In genomic region chr7:91796122-91796521, GRCh38 we compare ENCODE assay signal across 35 cellular contexts.
"Had no signal": no experiment of that assay in that cellular context is flagged by ENCODE, and none has a peak within 500 bp of the region (broad histone marks: within the 10 kb centered on the region; RNA-seq: fewer than 3 reads in every experiment).

No MANE protein-coding gene starts in this region.

- H3K27me3 ChIP-seq: adrenal gland, body of pancreas, esophagus squamous epithelium, heart left ventricle had no signal

- ATAC-seq: activated CD4-positive, CD25-positive, alpha-beta regulatory T cell treated with anti-CD3 and anti-CD28 coated beads, Interleukin-2, amount 50 U/mL, for 24 hours; activated CD8-positive, alpha-beta T cell treated with anti-CD3 and anti-CD28 coated beads for 36 hours; activated naive CD8-positive, alpha-beta T cell treated with anti-CD3 and anti-CD28 coated beads, Interleukin-2, amount 50 U/mL, for 24 hours; activated T-cell treated with anti-CD3 and anti-CD28 coated beads, Interleukin-2, amount 50 U/mL, for 4 hours; activated T-helper 17 cell treated with anti-CD3 and anti-CD28 coated beads, Interleukin-2, amount 50 U/mL, for 72 hours; body of pancreas; effector memory CD8-positive, alpha-beta T cell; heart left ventricle; T-helper 17 cell had no signal

- H3K4me3 ChIP-seq: adrenal gland, body of pancreas, esophagus squamous epithelium, heart left ventricle had no signal

- DNase-seq: activated B cell treated with CpG ODN at 0.5 μM for 24 hours; activated CD4-positive, alpha-beta T cell treated with anti-CD3 and anti-CD28 coated beads for 48 hours; activated CD4-positive, alpha-beta T cell treated with anti-CD3 and anti-CD28 coated beads, Interleukin-2, amount 50 U/mL, for 1 hour; activated CD4-positive, alpha-beta T cell treated with anti-CD3 and anti-CD28 coated beads, Interleukin-2, amount 50 U/mL, for 48 hours; activated CD8-positive, alpha-beta memory T cell treated with anti-CD3 and anti-CD28 coated beads for 24 hours; activated CD8-positive, alpha-beta T cell treated with anti-CD3 and anti-CD28 coated beads for 36 hours; activated effector memory CD4-positive, alpha-beta T cell treated with Interleukin-2 at 50 U/mL for 16 hours; activated gamma-delta T cell treated with Interleukin-2 at 50 U/mL for 16 hours; activated naive CD4-positive, alpha-beta T cell treated with Interleukin-2 at 50 U/mL for 16 hours; activated naive CD8-positive, alpha-beta T cell treated with anti-CD3 and anti-CD28 coated beads for 36 hours; activated naive CD8-positive, alpha-beta T cell treated with anti-CD3 and anti-CD28 coated beads, Interleukin-2, amount 50 U/mL, for 24 hours; activated T-cell treated with anti-CD3 and anti-CD28 coated beads, Interleukin-2, amount 50 U/mL, for 4 hours; adrenal gland; amygdala; aorta; body of pancreas; caudate nucleus; cortex of kidney; dermis blood vessel endothelial cell; effector CD4-positive, alpha-beta T cell; effector memory CD8-positive, alpha-beta T cell; esophagus squamous epithelium; foreskin fibroblast; glutamatergic neuron; heart left ventricle; T-helper 1 cell; T-helper 17 cell; T1000; WERI-Rb-1 had no signal

- H3K4me1 ChIP-seq: adrenal gland, body of pancreas, esophagus squamous epithelium had no signal

- H3K9me3 ChIP-seq: adrenal gland, body of pancreas, esophagus squamous epithelium had no signal

- FAIRE-seq: colon, endothelial cell of umbilical vein, frontal cortex had no signal

- H3K36me3 ChIP-seq: adrenal gland, esophagus squamous epithelium, heart left ventricle, WERI-Rb-1 had no signal

- H3K27ac ChIP-seq: adrenal gland, body of pancreas, epithelial cell of prostate, esophagus squamous epithelium, heart left ventricle, WERI-Rb-1 had no signal
